Comparison of ENCODE assay signal across 34 cellular contexts in genomic region chr3:141777957-141778813, GRCh38. TPM values are rescaled to one million over a fixed set of nuclear protein-coding genes. Genes with fewer than 3 reads are reported as not detected.
"Had no signal": no experiment of that assay in that cellular context is flagged by ENCODE, and none has a peak within 500 bp of the region (broad histone marks: within the 10 kb centered on the region; RNA-seq: fewer than 3 reads in every experiment).

No MANE protein-coding gene starts in this region.

- ATAC-seq: activated CD8-positive, alpha-beta memory T cell treated with anti-CD3 and anti-CD28 coated beads, Interleukin-2, amount 10 ng/mL, durations not matched to agents 7 days and 5 days; activated naive CD8-positive, alpha-beta T cell treated with anti-CD3 and anti-CD28 coated beads, Interleukin-2, amount 50 U/mL, for 24 hours; PC-3; Right ventricle myocardium inferior; SK-N-SH treated with all-trans-retinoic acid at 6 μM for 48 hours; T-cell; T-helper 17 cell had no signal

- H3K36me3 ChIP-seq: brain microvascular endothelial cell had no signal

- DNase-seq: activated CD4-positive, alpha-beta memory T cell treated with anti-CD3 and anti-CD28 coated beads, Interleukin-2, amount 10 ng/mL, durations not matched to agents 7 days and 5 days; activated CD4-positive, alpha-beta T cell treated with anti-CD3 and anti-CD28 coated beads for 1 hour; activated CD4-positive, alpha-beta T cell treated with anti-CD3 and anti-CD28 coated beads for 48 hours; activated CD4-positive, CD25-positive, alpha-beta regulatory T cell; activated CD8-positive, alpha-beta memory T cell treated with anti-CD3 and anti-CD28 coated beads for 24 hours; activated CD8-positive, alpha-beta memory T cell treated with anti-CD3 and anti-CD28 coated beads, Interleukin-2, amount 10 ng/mL, durations not matched to agents 7 days and 5 days; activated CD8-positive, alpha-beta memory T cell treated with anti-CD3 and anti-CD28 coated beads, Interleukin-2, amount 50 U/mL, for 48 hours; activated effector memory CD4-positive, alpha-beta T cell treated with Interleukin-2 at 50 U/mL for 16 hours; activated naive CD4-positive, alpha-beta T cell treated with anti-CD3 and anti-CD28 coated beads, Interleukin-2, amount 10 ng/mL, durations not matched to agents 7 days and 5 days; activated naive CD8-positive, alpha-beta T cell treated with anti-CD3 and anti-CD28 coated beads, Interleukin-2, amount 50 U/mL, for 24 hours; activated T-cell treated with anti-CD3 and anti-CD28 coated beads, Interleukin-2, amount 50 U/mL, for 48 hours; anterior cingulate cortex; brain microvascular endothelial cell; central memory CD4-positive, alpha-beta T cell; Karpas-422; NCI-H1105; NCI-H1417 treated with DMSO at 0.1 percent for 48 hours; NCI-H1694 treated with DMSO at 0.1 percent for 48 hours; NCI-H2029; NCI-H345; NCI-H524 treated with DMSO at 0.1 percent for 48 hours; NK-92 treated with Interleukin-12 subunit alpha and Interleukin-12 subunit beta, amount 100 ng/mL, for 24 hours; PC-3; SIG-M5; T-cell; T-helper 17 cell; T-helper 9 cell had no signal

- H3K27ac ChIP-seq: brain microvascular endothelial cell, RWPE1, VCaP had no signal

- H3K27me3 ChIP-seq: brain microvascular endothelial cell had no signal

RNA-seq across cellular contexts. Expression of gene GRK7, which starts 15.0 kb away (rescaled TPM):
- total RNA-seq: activated CD4-positive, alpha-beta memory T cell treated with anti-CD3 and anti-CD28 coated beads, Interleukin-2, amount 10 ng/mL, durations not matched to agents 7 days and 5 days; activated CD8-positive, alpha-beta memory T cell treated with anti-CD3 and anti-CD28 coated beads, Interleukin-2, amount 10 ng/mL, durations not matched to agents 7 days and 5 days; MCF 10A; NCI-H460; PC-3; Right ventricle myocardium inferior; SK-MEL-5 had no signal
